Comparison of ENCODE assay signal across 16 cellular contexts in the genomic region with DNA sequence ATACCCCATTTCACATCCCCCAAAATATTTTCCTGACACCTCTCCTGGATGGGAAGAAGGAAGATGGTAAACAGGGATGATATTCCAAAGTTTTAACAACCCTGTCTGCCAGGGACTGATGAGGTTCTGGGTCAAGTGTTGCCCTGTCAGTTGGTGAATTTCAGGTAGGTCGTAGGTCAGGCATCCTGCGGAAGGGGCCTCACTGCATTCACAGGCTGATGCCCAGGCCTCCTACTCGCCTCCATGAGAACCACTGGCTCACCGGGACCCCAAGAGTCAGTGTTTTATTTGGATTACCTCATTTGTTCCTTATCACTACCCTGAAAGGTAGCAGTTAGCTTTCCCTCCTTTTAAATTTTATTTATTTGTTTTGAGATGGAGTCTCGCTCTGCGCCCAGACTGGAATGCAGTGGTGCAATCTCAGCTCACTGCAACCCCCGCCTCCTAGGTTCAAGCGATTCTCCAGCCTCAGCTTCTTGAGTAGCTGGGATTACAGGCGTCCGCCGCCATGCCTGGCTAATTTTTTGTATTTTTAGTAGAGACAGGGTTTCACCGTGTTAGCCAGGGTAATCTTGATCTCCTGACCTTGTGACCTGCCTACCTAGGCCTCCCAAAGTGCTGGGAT. TPM values are rescaled to one million over a fixed set of nuclear protein-coding genes. Genes with fewer than 3 reads are reported as not detected.
DNase-seq lines count a peak whose midpoint lies in the region; ATAC-seq and TF ChIP-seq lines count a peak whose summit lies in the region.
"Had no signal": no experiment of that assay in that cellular context is flagged by ENCODE, and none has a peak within 500 bp of the region (broad histone marks: within the 10 kb centered on the region; RNA-seq: fewer than 3 reads in every experiment).

No MANE protein-coding gene starts in this region.

- no peak overlapping the region for H3K4me3 Mint-ChIP-seq in effector memory CD8-positive, alpha-beta T cell
- H3K4me3 Mint-ChIP-seq in nephron progenitor cell, result peak overlapping the region; percentile 19
- H3K4me3 Mint-ChIP-seq: CD14-positive monocyte had no signal

- no peaks in the 10 kb centered on the region for H3K79me2 ChIP-seq in Karpas-422 (ENCODE audit: low read length)

- H4K20me1 ChIP-seq in Karpas-422 (ENCODE audit: insufficient read depth, low read depth, low read length), result no peaks in the 10 kb centered on the region

- H3K27ac Mint-ChIP-seq in effector memory CD8-positive, alpha-beta T cell, result peak overlapping the region; percentile 28 to 44
- H3K27ac Mint-ChIP-seq in nephron progenitor cell, result peak overlapping the region; percentile 90

- peaks cover 83% of the 10 kb centered on the region for H3K4me1 ChIP-seq in left ventricle myocardium inferior
- peaks cover 17% of the 10 kb centered on the region for H3K4me1 ChIP-seq in upper lobe of right lung
- H3K4me1 ChIP-seq in Karpas-422 (ENCODE audit: low read length), result peaks cover 16% of the 10 kb centered on the region
- H3K4me1 ChIP-seq in mucosa of descending colon (ENCODE audit: low read depth), result peaks cover 6% of the 10 kb centered on the region

- no peaks in the 10 kb centered on the region for H3K27me3 Mint-ChIP-seq in effector memory CD8-positive, alpha-beta T cell
- peaks cover 2% of the 10 kb centered on the region for H3K27me3 Mint-ChIP-seq in nephron progenitor cell (ENCODE audit: low read depth, poor library complexity)

- DNase-seq in left ventricle myocardium inferior (no peak), left cardiac atrium (no peak), nephron progenitor cell (no peak), upper lobe of right lung (no peak), Karpas-422 (no peak), mucosa of descending colon (no peak)
- no peak for DNase-seq in effector memory CD8-positive, alpha-beta T cell
- DNase-seq: AML-193, DMS 273 treated with DMSO at 0.1 percent for 48 hours, Kasumi-1, NCI-H1105, NCI-H1694, NCI-H524, SHP77 had no signal

- no peak for ATAC-seq in left cardiac atrium
- ATAC-seq in effector memory CD8-positive, alpha-beta T cell (replicated peaks), result no peak
- no peak for ATAC-seq in upper lobe of right lung
- ATAC-seq in HG02678 (IDR thresholded peaks at IDR 0.05; ENCODE audit: unreplicated experiment), result no peak
- ATAC-seq in mucosa of descending colon, result no peak

- no peak overlapping the region for H2AFZ ChIP-seq in Karpas-422 (ENCODE audit: low read length)

- no peak for TF ChIP-seq CTCF in left ventricle myocardium inferior (IDR thresholded peaks at IDR 0.05; ENCODE audit: borderline replicate concordance)
- no peak for TF ChIP-seq CTCF in nephron progenitor cell (IDR thresholded peaks at IDR 0.05)
- TF ChIP-seq CTCF in upper lobe of right lung (IDR thresholded peaks at IDR 0.05), result no peak
- no peak for TF ChIP-seq CTCF in mucosa of descending colon (IDR thresholded peaks at IDR 0.05)

- H3K27me3 ChIP-seq in left ventricle myocardium inferior (ENCODE audit: low read depth), result no peaks in the 10 kb centered on the region
- no peaks in the 10 kb centered on the region for H3K27me3 ChIP-seq in upper lobe of right lung
- H3K27me3 ChIP-seq in Karpas-422 (ENCODE audit: low read length), result no peaks in the 10 kb centered on the region

- no peak overlapping the region for H3K4me2 ChIP-seq in Karpas-422 (ENCODE audit: low read depth, low read length, poor library complexity, severe bottlenecking)

- peaks cover 19 to 28% of the 10 kb centered on the region in 2 donors for H3K4me1 Mint-ChIP-seq in effector memory CD8-positive, alpha-beta T cell (ENCODE audit: low read depth in 2 of 2)
- peaks cover 44% of the 10 kb centered on the region for H3K4me1 Mint-ChIP-seq in nephron progenitor cell

- H3K36me3 Mint-ChIP-seq in effector memory CD8-positive, alpha-beta T cell (ENCODE audit: insufficient read depth), result peaks cover 32% of the 10 kb centered on the region
- peaks cover 14% of the 10 kb centered on the region for H3K36me3 Mint-ChIP-seq in nephron progenitor cell (ENCODE audit: low read depth)

- H3K36me3 ChIP-seq in left ventricle myocardium inferior, result peaks cover 21% of the 10 kb centered on the region
- peaks cover 21% of the 10 kb centered on the region for H3K36me3 ChIP-seq in upper lobe of right lung
- H3K36me3 ChIP-seq in Karpas-422 (ENCODE audit: insufficient read depth, low read length), result no peaks in the 10 kb centered on the region
- H3K36me3 ChIP-seq in mucosa of descending colon (ENCODE audit: low read depth), result no peaks in the 10 kb centered on the region

- H3K4me3 ChIP-seq in left ventricle myocardium inferior, result no peak overlapping the region
- H3K4me3 ChIP-seq in upper lobe of right lung, result no peak overlapping the region
- no peak overlapping the region for H3K4me3 ChIP-seq in Karpas-422 (ENCODE audit: low read length)
- no peak overlapping the region for H3K4me3 ChIP-seq in mucosa of descending colon

- H3K9me3 ChIP-seq in left ventricle myocardium inferior (replicated peaks) (no peaks in the 10 kb centered on the region), upper lobe of right lung (no peaks in the 10 kb centered on the region), Karpas-422 (ENCODE audit: low read length) (no peaks in the 10 kb centered on the region), mucosa of descending colon (no peaks in the 10 kb centered on the region)

- H3K9me2 ChIP-seq in Karpas-422 (replicated peaks; ENCODE audit: insufficient read depth, low read length), result no peaks in the 10 kb centered on the region

- intact Hi-C loops in left ventricle myocardium inferior (cut with micrococcal nuclease), result no loop called here
- intact Hi-C loops in left cardiac atrium (cut with DNase I), result no loop called here
- intact Hi-C loops in upper lobe of right lung (cut with DNase I), result no loop called here
- intact Hi-C loops in mucosa of descending colon (cut with DNase I, micrococcal nuclease), result no loop called here

- H3K9ac ChIP-seq in Karpas-422 (ENCODE audit: low read length), result no peak overlapping the region

- H3K27ac ChIP-seq in left ventricle myocardium inferior (replicated peaks), result peak overlapping the region; percentile 85
- H3K27ac ChIP-seq in upper lobe of right lung, result peak overlapping the region; percentile 51
- H3K27ac ChIP-seq in Karpas-422 (ENCODE audit: low read length), result no peak overlapping the region

- no peaks in the 10 kb centered on the region for H3K9me3 Mint-ChIP-seq in effector memory CD8-positive, alpha-beta T cell
- no peaks in the 10 kb centered on the region for H3K9me3 Mint-ChIP-seq in nephron progenitor cell
- H3K9me3 Mint-ChIP-seq: CD14-positive monocyte had no signal

RNA-seq across cellular contexts. Expression of gene ZBTB4, which starts 10.5 kb away (rescaled TPM):
- total RNA-seq in left ventricle myocardium inferior (63.4 TPM), left cardiac atrium (10 to 100 TPM; 62.1 to 62.2 TPM), upper lobe of right lung (84.7 TPM), mucosa of descending colon (10 to 100 TPM; 16.6 to 93.9 (median 18.5) TPM)
- total RNA-seq in Karpas-422 (2014; rRNA removed; shearing (Covaris generic); ENCODE audit: low replicate concordance), result 5.5 and 7.2 TPM in 2 replicates

RNA-seq across cellular contexts. Expression of gene SLC35G6, which starts 12.3 kb away (rescaled TPM):
- not detected for total RNA-seq in left ventricle myocardium inferior
- not detected for total RNA-seq in left cardiac atrium
- not detected for total RNA-seq in upper lobe of right lung
- total RNA-seq in Karpas-422 (2014; rRNA removed; shearing (Covaris generic); ENCODE audit: low replicate concordance), result not detected in 2 replicates
- total RNA-seq in mucosa of descending colon, result not detected

RNA-seq across cellular contexts. Expression of gene POLR2A, which starts 15.2 kb away (rescaled TPM):
- 38.7 TPM for total RNA-seq in left ventricle myocardium inferior
- total RNA-seq in left cardiac atrium, result 10 to 100 TPM; 42.8 to 56.9 TPM
- 105 TPM for total RNA-seq in upper lobe of right lung
- total RNA-seq in Karpas-422 (2014; rRNA removed; shearing (Covaris generic); ENCODE audit: low replicate concordance), result 78.8 and 169 TPM in 2 replicates
- 100 to 1,000 TPM; 101 to 124 (median 118) TPM for total RNA-seq in mucosa of descending colon

RNA-seq across cellular contexts. Expression of gene CHRNB1, which starts 24.1 kb away (rescaled TPM):
- total RNA-seq in left ventricle myocardium inferior (8.7 TPM), left cardiac atrium (10 to 100 TPM; 12.4 to 13.8 TPM), upper lobe of right lung (10.1 TPM), mucosa of descending colon (1 to 10 TPM; 6.0 to 8.3 (median 7.7) TPM)
- 3.6 and 6.6 TPM in 2 replicates for total RNA-seq in Karpas-422 (2014; rRNA removed; shearing (Covaris generic); ENCODE audit: low replicate concordance)

RNA-seq across cellular contexts. Expression of gene FGF11, which starts 29.6 kb away (rescaled TPM):
- 6.5 TPM for total RNA-seq in left ventricle myocardium inferior
- 10 to 100 TPM; 20.5 to 24.6 TPM for total RNA-seq in left cardiac atrium
- total RNA-seq in upper lobe of right lung, result 1.1 TPM
- total RNA-seq in Karpas-422 (2014; rRNA removed; shearing (Covaris generic); ENCODE audit: low replicate concordance), result 0.32 and 0.67 TPM in 2 replicates
- 1 to 10 TPM; 1.4 to 3.0 (median 2.2) TPM for total RNA-seq in mucosa of descending colon
